Comparison of ENCODE assay signal across 15 cellular contexts in genomic region chr3:99757948-99758347, GRCh38. TPM values are rescaled to one million over a fixed set of nuclear protein-coding genes. Genes with fewer than 3 reads are reported as not detected.
DNase-seq lines count a peak whose midpoint lies in the region; ATAC-seq and TF ChIP-seq lines count a peak whose summit lies in the region.
"Had no signal": no experiment of that assay in that cellular context is flagged by ENCODE, and none has a peak within 500 bp of the region (broad histone marks: within the 10 kb centered on the region; RNA-seq: fewer than 3 reads in every experiment).

No MANE protein-coding gene starts in this region.

- peaks cover 38% of the 10 kb centered on the region for H3K36me3 Mint-ChIP-seq in chondrocyte (ENCODE audit: low read depth)
- no peaks in the 10 kb centered on the region for H3K36me3 Mint-ChIP-seq in activated naive CD4-positive, alpha-beta T cell treated with anti-CD3 and anti-CD28 coated beads, Interleukin-2, amount 10 ng/mL, durations not matched to agents 7 days and 5 days
- H3K36me3 Mint-ChIP-seq: CD4-positive, CD25-positive, alpha-beta regulatory T cell; CD8-positive, alpha-beta memory T cell; IgD-negative memory B cell had no signal

- H3K4ac ChIP-seq in mesenchymal stem cell (ENCODE audit: low read depth in 1 of 2, low read length in 2 of 2), result no peak overlapping the region

- no peak for DNase-seq in chondrocyte (ENCODE audit: low spot score)
- DNase-seq in mesenchymal stem cell, result no peak
- no peak for DNase-seq in psoas muscle
- no peak for DNase-seq in central memory CD4-positive, alpha-beta T cell
- no peak for DNase-seq in COLO668 (lab: John Stamatoyannopoulos, UW; ENCODE audit: unreplicated experiment)
- DNase-seq in activated naive CD4-positive, alpha-beta T cell treated with anti-CD3 and anti-CD28 coated beads, Interleukin-2, amount 10 ng/mL, durations not matched to agents 7 days and 5 days, result no peak
- no peak for DNase-seq in retina
- DNase-seq: ACHN; BE2C; C1 segment of cervical spinal cord; Caco-2; CD4-positive, CD25-positive, alpha-beta regulatory T cell; CD8-positive, alpha-beta memory T cell had no signal

- 67% methylated on average over 1 of the region's 2 CpGs for WGBS in mesenchymal stem cell
- WGBS in psoas muscle, 3 donors, result 27 to 30% (median 29%) methylated on average over 2 of the region's 2 CpGs

- H2AFZ ChIP-seq in mesenchymal stem cell (ENCODE audit: low read depth, low read length), result no peak overlapping the region
- H2AFZ ChIP-seq: GM23338 had no signal

- no peak overlapping the region for H3K14ac ChIP-seq in mesenchymal stem cell (ENCODE audit: low read length in 2 of 2)

- H2BK5ac ChIP-seq in mesenchymal stem cell (ENCODE audit: low read depth, low read length, poor library complexity, severe bottlenecking), result no peak overlapping the region

- no peak overlapping the region for H2BK120ac ChIP-seq in mesenchymal stem cell (ENCODE audit: low read depth, low read length)

- CTCF ChIA-PET in activated naive CD4-positive, alpha-beta T cell treated with anti-CD3 and anti-CD28 coated beads, Interleukin-2, amount 10 ng/mL, durations not matched to agents 7 days and 5 days (lab: Charles Lee), result no interaction called here

- H3K4me2 ChIP-seq in mesenchymal stem cell (ENCODE audit: low read length, poor library complexity, severe bottlenecking), result no peak overlapping the region
- H3K4me2 ChIP-seq: GM23338 had no signal

- H2BK15ac ChIP-seq in mesenchymal stem cell (ENCODE audit: low read depth, poor library complexity, severe bottlenecking), result no peak overlapping the region

- H3K4me3 ChIP-seq in mesenchymal stem cell (ENCODE audit: insufficient read depth in 1 of 2, low read depth in 1 of 2, low read length in 2 of 2) (no peak overlapping the region), psoas muscle (no peak overlapping the region)
- H3K4me3 ChIP-seq: GM23338 had no signal

- no peak overlapping the region for H4K8ac ChIP-seq in mesenchymal stem cell (ENCODE audit: low read length)

- H2BK12ac ChIP-seq in mesenchymal stem cell (ENCODE audit: low read length in 2 of 2), result no peak overlapping the region

- H3K18ac ChIP-seq in mesenchymal stem cell (ENCODE audit: low read depth in 1 of 2, low read length in 2 of 2), result no peak overlapping the region

- intact Hi-C loops in psoas muscle (cut with DNase I), result loop anchor here in 1 of 2 donors (10.0 kb wide), 1 partner anchor 253 kb away; no protein-coding TSS in a partner anchor

- ATAC-seq in psoas muscle, result peak; percentile 48 to 84 (median 70)
- ATAC-seq: GM23338 had no signal

- H3K4me3 Mint-ChIP-seq in chondrocyte (ENCODE audit: unreplicated experiment), result no peak overlapping the region
- no peak overlapping the region for H3K4me3 Mint-ChIP-seq in activated naive CD4-positive, alpha-beta T cell treated with anti-CD3 and anti-CD28 coated beads, Interleukin-2, amount 10 ng/mL, durations not matched to agents 7 days and 5 days
- H3K4me3 Mint-ChIP-seq: CD4-positive, CD25-positive, alpha-beta regulatory T cell; CD8-positive, alpha-beta memory T cell; GM23338; IgD-negative memory B cell had no signal

- H3K27ac ChIP-seq in mesenchymal stem cell (ENCODE audit: low read length, poor library complexity, severe bottlenecking), result peak overlapping the region; percentile 7
- H3K27ac ChIP-seq in psoas muscle, result no peak overlapping the region

- H3K27me3 Mint-ChIP-seq in chondrocyte (ENCODE audit: low read depth), result no peaks in the 10 kb centered on the region
- peaks cover 10% of the 10 kb centered on the region for H3K27me3 Mint-ChIP-seq in activated naive CD4-positive, alpha-beta T cell treated with anti-CD3 and anti-CD28 coated beads, Interleukin-2, amount 10 ng/mL, durations not matched to agents 7 days and 5 days

- TF ChIP-seq CTCF in chondrocyte (IDR thresholded peaks at IDR 0.05) (no peak), psoas muscle (IDR thresholded peaks at IDR 0.05) (no peak)

- H3K27me3 ChIP-seq in mesenchymal stem cell (ENCODE audit: control insufficient read depth in 1 of 2, insufficient read depth in 1 of 2, low read length in 2 of 2) (peaks cover 0 to 8% of the 10 kb centered on the region in 2 experiments), psoas muscle (ENCODE audit: insufficient read depth in 3 of 3, low read length in 2 of 3) (no peaks in the 10 kb centered on the region)

- H3K79me1 ChIP-seq in mesenchymal stem cell (replicated peaks; ENCODE audit: low read length, poor library complexity, severe bottlenecking), result peaks cover 11% of the 10 kb centered on the region

- H3K9ac ChIP-seq in mesenchymal stem cell (ENCODE audit: low read length), result no peak overlapping the region

- no peak overlapping the region for H4K91ac ChIP-seq in mesenchymal stem cell (ENCODE audit: low read length)

- H2AK5ac ChIP-seq in mesenchymal stem cell (ENCODE audit: low read length, severe bottlenecking), result no peak overlapping the region

- no peaks in the 10 kb centered on the region for H3K9me3 Mint-ChIP-seq in chondrocyte (ENCODE audit: low read depth)
- H3K9me3 Mint-ChIP-seq in activated naive CD4-positive, alpha-beta T cell treated with anti-CD3 and anti-CD28 coated beads, Interleukin-2, amount 10 ng/mL, durations not matched to agents 7 days and 5 days, result no peaks in the 10 kb centered on the region
- H3K9me3 Mint-ChIP-seq: CD4-positive, CD25-positive, alpha-beta regulatory T cell; CD8-positive, alpha-beta memory T cell; GM23338; IgD-negative memory B cell had no signal

- H3K36me3 ChIP-seq in mesenchymal stem cell (ENCODE audit: control insufficient read depth in 1 of 2, insufficient read depth in 2 of 2, low read depth in 1 of 2, low read length in 2 of 2) (peaks cover 0 to 11% of the 10 kb centered on the region in 2 experiments), psoas muscle (ENCODE audit: insufficient read depth in 1 of 2, low read depth in 1 of 2) (no peaks in the 10 kb centered on the region)
- H3K36me3 ChIP-seq: BE2C had no signal

- H3K27ac Mint-ChIP-seq in chondrocyte (ENCODE audit: unreplicated experiment), result peak overlapping the region; percentile 91
- no peak overlapping the region for H3K27ac Mint-ChIP-seq in activated naive CD4-positive, alpha-beta T cell treated with anti-CD3 and anti-CD28 coated beads, Interleukin-2, amount 10 ng/mL, durations not matched to agents 7 days and 5 days
- H3K27ac Mint-ChIP-seq: CD4-positive, CD25-positive, alpha-beta regulatory T cell; CD8-positive, alpha-beta memory T cell; GM23338; IgD-negative memory B cell had no signal

- no peaks in the 10 kb centered on the region for H3K9me3 ChIP-seq in mesenchymal stem cell (ENCODE audit: control insufficient read depth, low read length)
- no peaks in the 10 kb centered on the region for H3K9me3 ChIP-seq in psoas muscle
- H3K9me3 ChIP-seq: BE2C, Caco-2 had no signal

- H3K23ac ChIP-seq in mesenchymal stem cell (ENCODE audit: low read length in 2 of 2), result no peak overlapping the region

- H3K4me1 Mint-ChIP-seq in chondrocyte (ENCODE audit: low read depth), result peaks cover 98% of the 10 kb centered on the region
- no peaks in the 10 kb centered on the region for H3K4me1 Mint-ChIP-seq in activated naive CD4-positive, alpha-beta T cell treated with anti-CD3 and anti-CD28 coated beads, Interleukin-2, amount 10 ng/mL, durations not matched to agents 7 days and 5 days
- H3K4me1 Mint-ChIP-seq: CD4-positive, CD25-positive, alpha-beta regulatory T cell; CD8-positive, alpha-beta memory T cell; IgD-negative memory B cell had no signal

- peaks cover 11% of the 10 kb centered on the region for H3K4me1 ChIP-seq in mesenchymal stem cell (ENCODE audit: control insufficient read depth, insufficient read depth, low read depth, low read length)
- peaks cover 31% of the 10 kb centered on the region for H3K4me1 ChIP-seq in psoas muscle
- H3K4me1 ChIP-seq: BE2C, Caco-2 had no signal

RNA-seq across cellular contexts. Expression of gene CMSS1, which starts 59.7 kb away (rescaled TPM):
- total RNA-seq in chondrocyte (19.5 to 57.6 TPM (median 22.3 TPM) in 3 replicates), psoas muscle (100 to 1,000 TPM in 1 of 4 donors, 10 to 100 TPM in 3; 18.4 to 174 (median 56.1) TPM)
- polyA plus RNA-seq in mesenchymal stem cell (2013, experiment 1 of 2), result 11.1 TPM
- polyA plus RNA-seq in mesenchymal stem cell (2013, experiment 2 of 2), result 12.6 TPM
- 10 to 100 TPM; 51.4 to 85.6 (median 58.8) TPM for polyA plus RNA-seq in psoas muscle
